ENCODE assay signal across 1 cellular context in genomic region chr7:100162874-100163533, GRCh38.
TF ChIP-seq lines count a peak whose summit lies in the region.

No MANE protein-coding gene starts in this region.

TF ChIP-seq in GM23338, 12 proteins besides CTCF, POLR2A, EP300 and RAD21:
- TF ChIP-seq CREB1 (CRISPR knock-in tag; IDR thresholded peaks at IDR 0.05; ENCODE audit: low read depth), result no peak
- no peak for TF ChIP-seq REST (IDR thresholded peaks at IDR 0.05; ENCODE audit: unreplicated experiment)
- TF ChIP-seq STAT1 (IDR thresholded peaks at IDR 0.05; ENCODE audit: unreplicated experiment), result no peak
- TF ChIP-seq ETS1 (IDR thresholded peaks at IDR 0.05), result no peak
- TF ChIP-seq EZH2phosphoT487 (IDR thresholded peaks at IDR 0.05; ENCODE audit: unreplicated experiment), result no peak
- TF ChIP-seq ZNF114 (CRISPR knock-in tag; IDR thresholded peaks at IDR 0.05), result no peak
- TF ChIP-seq EZH2 (IDR thresholded peaks at IDR 0.05; ENCODE audit: low read depth, unreplicated experiment), result no peak
- TF ChIP-seq ZNF462 (CRISPR knock-in tag; IDR thresholded peaks at IDR 0.05), result no peak
- TF ChIP-seq POLR2AphosphoS5 (IDR thresholded peaks at IDR 0.05; ENCODE audit: low read depth), result no peak
TF ChIP-seq in GM23338: peak in this region for 0.
